Comparison of ENCODE assay signal across 18 cellular contexts in genomic region chr20:57427239-57428127, GRCh38.
"Had no signal": no experiment of that assay in that cellular context is flagged by ENCODE, and none has a peak within 500 bp of the region (broad histone marks: within the 10 kb centered on the region; RNA-seq: fewer than 3 reads in every experiment).

No MANE protein-coding gene starts in this region.

- DNase-seq: activated CD4-positive, alpha-beta T cell treated with anti-CD3 and anti-CD28 coated beads, Interleukin-2, amount 50 U/mL, for 4 hours; activated naive CD4-positive, alpha-beta T cell treated with anti-CD3 and anti-CD28 coated beads for 36 hours; activated naive CD8-positive, alpha-beta T cell treated with anti-CD3 and anti-CD28 coated beads, Interleukin-2, amount 10 ng/mL, durations not matched to agents 7 days and 5 days; activated T-cell treated with anti-CD3 and anti-CD28 coated beads, Interleukin-2, amount 50 U/mL, for 48 hours; amniotic stem cell; cerebellar nuclear complex; esophagus squamous epithelium; left cardiac atrium; mesenchymal stem cell; small intestine; stimulated activated CD4-positive, alpha-beta T cell treated with anti-CD3 and anti-CD28 coated beads, Interleukin-2, amount 100 ng/mL, for 48 hours; stimulated activated naive CD4-positive, alpha-beta T cell treated with Interleukin-2 at 50 U/mL for 16 hours; T-helper 1 cell had no signal

- H3K27ac ChIP-seq: breast epithelium, coronary artery, esophagus squamous epithelium, gastroesophageal sphincter had no signal

- H3K27me3 ChIP-seq: breast epithelium, esophagus squamous epithelium, gastroesophageal sphincter had no signal

- H3K9me3 ChIP-seq: breast epithelium, esophagus squamous epithelium, gastroesophageal sphincter, mucosa of descending colon had no signal

- H3K4me1 ChIP-seq: breast epithelium had no signal

- H3K36me3 ChIP-seq: breast epithelium, esophagus squamous epithelium, gastroesophageal sphincter had no signal

- ATAC-seq: gastroesophageal sphincter, mucosa of descending colon, sciatic nerve had no signal

- H3K4me3 ChIP-seq: breast epithelium, coronary artery, esophagus squamous epithelium, gastroesophageal sphincter, mucosa of descending colon had no signal
